8 cellular contexts compared by ENCODE assay signal in genomic region chr1:151611288-151611790, GRCh38. TPM values are rescaled to one million over a fixed set of nuclear protein-coding genes. Genes with fewer than 3 reads are reported as not detected.
DNase-seq lines count a peak whose midpoint lies in the region; ATAC-seq and TF ChIP-seq lines count a peak whose summit lies in the region.

No MANE protein-coding gene starts in this region.

- H3K36me3 Mint-ChIP-seq in CD8-positive, alpha-beta memory T cell = peaks cover 0 to 14% (median 3%) of the 10 kb centered on the region in 3 donors

- intact Hi-C loops in stomach (cut with DNase I; ENCODE audit: low total_unique reads) = no loop called here

- TF ChIP-seq POLR2A in NB4 (IDR thresholded peaks at IDR 0.05; ENCODE audit: extremely low read depth, insufficient read length) (no peak), stomach (IDR thresholded peaks at IDR 0.05) (no peak)

- peaks cover 18% of the 10 kb centered on the region for H3K4me1 ChIP-seq in CD8-positive, alpha-beta memory T cell (ENCODE audit: insufficient read depth, low read length)
- peaks cover 15 to 44% (median 33%) of the 10 kb centered on the region in 4 donors for H3K4me1 ChIP-seq in stomach

- no peaks in the 10 kb centered on the region for H3K9me3 ChIP-seq in CD8-positive, alpha-beta memory T cell (ENCODE audit: low read length)
- no peaks in the 10 kb centered on the region for H3K9me3 ChIP-seq in stomach

- CTCF ChIA-PET in CD8-positive, alpha-beta memory T cell (lab: Charles Lee) = interaction anchor here (0.8 kb wide), 1 partner anchor 225 kb away, joined by 4 read pairs; no protein-coding TSS in a partner anchor

- no peaks in the 10 kb centered on the region for H3K27me3 ChIP-seq in CD8-positive, alpha-beta memory T cell (ENCODE audit: insufficient read depth, low read length, poor library complexity, severe bottlenecking)
- no peaks in the 10 kb centered on the region for H3K27me3 ChIP-seq in stomach

- H3K4me1 Mint-ChIP-seq in CD8-positive, alpha-beta memory T cell = peaks cover 33 to 46% (median 36%) of the 10 kb centered on the region in 3 donors

- no peak overlapping the region for H3K27ac ChIP-seq in CD8-positive, alpha-beta memory T cell (ENCODE audit: low read depth, low read length)
- peak overlapping the region; percentile 93 to 97 (median 97) for H3K27ac ChIP-seq in stomach

- no peaks in the 10 kb centered on the region for H3K36me3 ChIP-seq in CD8-positive, alpha-beta memory T cell (ENCODE audit: insufficient read depth, low read length)
- no peaks in the 10 kb centered on the region for H3K36me3 ChIP-seq in stomach

- in situ Hi-C loops in astrocyte of the cerebellum (cut with HindIII; ENCODE audit: low sequenced_read_pairs) = no loop called here

- H3K4me3 ChIP-seq in CD8-positive, alpha-beta memory T cell (ENCODE audit: low read length) = no peak overlapping the region
- H3K4me3 ChIP-seq in NB4 (ENCODE audit: low read depth, low read length) (peak overlapping the region; percentile 23), astrocyte of the cerebellum (ENCODE audit: low read depth, low read length) (peak overlapping the region; percentile 80), stomach (peak overlapping the region; percentile 79 to 100 (median 96))

- POLR2A ChIA-PET in CD8-positive, alpha-beta memory T cell (lab: Charles Lee) = no interaction called here

- ATAC-seq in HG03432 (IDR thresholded peaks at IDR 0.05; ENCODE audit: unreplicated experiment) = no peak

- peaks cover 4 to 19% of the 10 kb centered on the region in 2 donors for H3K27me3 Mint-ChIP-seq in CD8-positive, alpha-beta memory T cell

- WGBS in stomach, 5 donors = 2 to 11% (median 7%) methylated on average over 6 of the region's 6 CpGs

- no peaks in the 10 kb centered on the region for H3K9me3 Mint-ChIP-seq in CD8-positive, alpha-beta memory T cell

- peak overlapping the region; percentile 94 to 98 (median 95) for H3K4me3 Mint-ChIP-seq in CD8-positive, alpha-beta memory T cell

- TF ChIP-seq EP300 in stomach (IDR thresholded peaks at IDR 0.05) = no peak

- DNase-seq in CD8-positive, alpha-beta memory T cell = no peak
- DNase-seq in NB4 (ENCODE audit: low read depth) (peak; percentile 95), astrocyte of the cerebellum (ENCODE audit: low read depth) (no peak), kidney tubule cell (ENCODE audit: low spot score) (peak; percentile 65), stomach (peak; percentile 30), NCI-H1105 treated with DMSO at 0.1 percent for 48 hours (lab: John Stamatoyannopoulos, UW) (no peak)
- no peak for DNase-seq in stimulated activated CD4-positive, alpha-beta T cell treated with anti-CD3 and anti-CD28 coated beads, Interleukin-2, amount 100 ng/mL, for 48 hours

- TF ChIP-seq CTCF in NB4 (IDR thresholded peaks at IDR 0.05; ENCODE audit: low read depth, low read length) (no peak), astrocyte of the cerebellum (IDR thresholded peaks at IDR 0.05; ENCODE audit: low read depth, low read length, missing control alignments) (no peak), stomach (IDR thresholded peaks at IDR 0.05) (no peak)

- peak overlapping the region in 7 of 8 donors; percentile 63 to 98 (median 92) for H3K27ac Mint-ChIP-seq in CD8-positive, alpha-beta memory T cell

RNA-seq across cellular contexts. Expression of gene SNX27, which starts 0.5 kb away (rescaled TPM):
- total RNA-seq in CD8-positive, alpha-beta memory T cell = 10 to 100 TPM; 30.1 to 32.1 TPM
- polyA plus RNA-seq in CD8-positive, alpha-beta memory T cell = 13.7 TPM
- total RNA-seq in stomach = 10 to 100 TPM in 4 of 5 donors, 1 to 10 TPM in 1; 9.3 to 82.3 (median 31.2) TPM
- polyA plus RNA-seq in stomach = 1 to 10 TPM; 4.3 to 6.8 (median 5.8) TPM

Comparison
In these comparisons a context has a peak if more than half of its experiments do, and no peak if none do; other contexts are left out.
1. DNase-seq: peak in NB4 (single experiment), kidney tubule cell (single experiment) and stomach (single experiment); none in CD8-positive, alpha-beta memory T cell (0 of 5), astrocyte of the cerebellum (single experiment), stimulated activated CD4-positive, alpha-beta T cell treated with anti-CD3 and anti-CD28 coated beads, Interleukin-2, amount 100 ng/mL, for 48 hours (0 of 2) and NCI-H1105 treated with DMSO at 0.1 percent for 48 hours (single experiment).